In genomic region chr17:76239538-76240274, GRCh38 we compare ENCODE assay signal across 1 cellular context.
TF ChIP-seq lines count a peak whose summit lies in the region.

No MANE protein-coding gene starts in this region.

TF ChIP-seq in HepG2, 621 proteins besides CTCF, POLR2A, EP300 and RAD21 (continued from another document and continues in another):
- TF ChIP-seq TFAP4 (IDR thresholded peaks at IDR 0.05; ENCODE audit: borderline replicate concordance, low read depth), result no peak
- TF ChIP-seq ZNF550 (CRISPR knock-in tag; IDR thresholded peaks at IDR 0.05; ENCODE audit: borderline replicate concordance), result no peak
- no peak for TF ChIP-seq TSC22D2 (CRISPR knock-in tag; IDR thresholded peaks at IDR 0.05; ENCODE audit: borderline replicate concordance)
- TF ChIP-seq, protein P1, sequence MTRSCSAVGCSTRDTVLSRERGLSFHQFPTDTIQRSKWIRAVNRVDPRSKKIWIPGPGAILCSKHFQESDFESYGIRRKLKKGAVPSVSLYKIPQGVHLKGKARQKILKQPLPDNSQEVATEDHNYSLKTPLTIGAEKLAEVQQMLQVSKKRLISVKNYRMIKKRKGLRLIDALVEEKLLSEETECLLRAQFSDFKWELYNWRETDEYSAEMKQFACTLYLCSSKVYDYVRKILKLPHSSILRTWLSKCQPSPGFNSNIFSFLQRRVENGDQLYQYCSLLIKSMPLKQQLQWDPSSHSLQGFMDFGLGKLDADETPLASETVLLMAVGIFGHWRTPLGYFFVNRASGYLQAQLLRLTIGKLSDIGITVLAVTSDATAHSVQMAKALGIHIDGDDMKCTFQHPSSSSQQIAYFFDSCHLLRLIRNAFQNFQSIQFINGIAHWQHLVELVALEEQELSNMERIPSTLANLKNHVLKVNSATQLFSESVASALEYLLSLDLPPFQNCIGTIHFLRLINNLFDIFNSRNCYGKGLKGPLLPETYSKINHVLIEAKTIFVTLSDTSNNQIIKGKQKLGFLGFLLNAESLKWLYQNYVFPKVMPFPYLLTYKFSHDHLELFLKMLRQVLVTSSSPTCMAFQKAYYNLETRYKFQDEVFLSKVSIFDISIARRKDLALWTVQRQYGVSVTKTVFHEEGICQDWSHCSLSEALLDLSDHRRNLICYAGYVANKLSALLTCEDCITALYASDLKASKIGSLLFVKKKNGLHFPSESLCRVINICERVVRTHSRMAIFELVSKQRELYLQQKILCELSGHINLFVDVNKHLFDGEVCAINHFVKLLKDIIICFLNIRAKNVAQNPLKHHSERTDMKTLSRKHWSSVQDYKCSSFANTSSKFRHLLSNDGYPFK (CRISPR knock-in tag; IDR thresholded peaks at IDR 0.05; ENCODE audit: borderline replicate concordance), result no peak
- no peak for TF ChIP-seq SNAPC5 (CRISPR knock-in tag; IDR thresholded peaks at IDR 0.05; ENCODE audit: borderline replicate concordance)
- TF ChIP-seq CEBPG (CRISPR knock-in tag; IDR thresholded peaks at IDR 0.05), result no peak
- no peak for TF ChIP-seq PAXIP1 (CRISPR knock-in tag; conservative IDR thresholded peaks at IDR 0.05)
- TF ChIP-seq ISL2 (CRISPR knock-in tag; IDR thresholded peaks at IDR 0.05), result no peak
- no peak for TF ChIP-seq NCOA5 (CRISPR knock-in tag; IDR thresholded peaks at IDR 0.05)
- no peak for TF ChIP-seq CREB3 (CRISPR knock-in tag; IDR thresholded peaks at IDR 0.05)
- peak; percentile 71; the same call in 1 of the 2 replicates for TF ChIP-seq ZNF30 (CRISPR knock-in tag; IDR thresholded peaks at IDR 0.05)
- TF ChIP-seq ZBTB3 (CRISPR knock-in tag; IDR thresholded peaks at IDR 0.05; ENCODE audit: borderline replicate concordance, low read depth), result no peak
- TF ChIP-seq TBX2 (CRISPR knock-in tag; IDR thresholded peaks at IDR 0.05; ENCODE audit: borderline replicate concordance), result no peak
- peak; percentile 32; the same call in 1 of the 2 replicates for TF ChIP-seq NFKB2 (CRISPR knock-in tag; IDR thresholded peaks at IDR 0.05; ENCODE audit: borderline replicate concordance)
- TF ChIP-seq ZNF207 (IDR thresholded peaks at IDR 0.05; ENCODE audit: borderline replicate concordance), result no peak
- TF ChIP-seq POLR2AphosphoS2 (IDR thresholded peaks at IDR 0.05; ENCODE audit: low read depth, low read length), result no peak
- no peak for TF ChIP-seq ZNF235 (CRISPR knock-in tag; IDR thresholded peaks at IDR 0.05; ENCODE audit: borderline replicate concordance)
- TF ChIP-seq TBL1XR1 (IDR thresholded peaks at IDR 0.05; ENCODE audit: borderline replicate concordance, low read length, partially characterized antibody), result no peak
- no peak for TF ChIP-seq ZSCAN22 (CRISPR knock-in tag; IDR thresholded peaks at IDR 0.05)
- no peak for TF ChIP-seq ZBTB21 (CRISPR knock-in tag; IDR thresholded peaks at IDR 0.05)
- peak; percentile 82 for TF ChIP-seq ZNF777 (CRISPR knock-in tag; IDR thresholded peaks at IDR 0.05)
- no peak for TF ChIP-seq SP140L (CRISPR knock-in tag; IDR thresholded peaks at IDR 0.05; ENCODE audit: borderline replicate concordance)
- TF ChIP-seq ERF (CRISPR knock-in tag; IDR thresholded peaks at IDR 0.05), result no peak
- TF ChIP-seq KDM2A (CRISPR knock-in tag; IDR thresholded peaks at IDR 0.05; ENCODE audit: borderline replicate concordance, low read depth), result no peak
- TF ChIP-seq ZIK1 (CRISPR knock-in tag; IDR thresholded peaks at IDR 0.05; ENCODE audit: borderline replicate concordance, low read depth), result no peak
- TF ChIP-seq ATF2 (CRISPR knock-in tag; IDR thresholded peaks at IDR 0.05), result no peak
- no peak for TF ChIP-seq ELF1 (CRISPR knock-in tag; IDR thresholded peaks at IDR 0.05)
- TF ChIP-seq LCORL (IDR thresholded peaks at IDR 0.05), result no peak
- TF ChIP-seq LCORL (CRISPR knock-in tag; IDR thresholded peaks at IDR 0.05), result 0 out of 2 replicates have a peak, but pooled peaks have one; percentile 39
- TF ChIP-seq GLI4 (CRISPR knock-in tag; IDR thresholded peaks at IDR 0.05; ENCODE audit: borderline replicate concordance), result no peak
- TF ChIP-seq NFYC (CRISPR knock-in tag; IDR thresholded peaks at IDR 0.05), result no peak
- no peak for TF ChIP-seq ZNF784 (CRISPR knock-in tag; IDR thresholded peaks at IDR 0.05; ENCODE audit: borderline replicate concordance)
- TF ChIP-seq ZNF800 (CRISPR knock-in tag; IDR thresholded peaks at IDR 0.05), result 0 out of 2 replicates have a peak, but pooled peaks have one; percentile 35
- no peak for TF ChIP-seq HDAC2 (CRISPR knock-in tag; IDR thresholded peaks at IDR 0.05)
- peak; percentile 73; the same call in 1 of the 2 replicates for TF ChIP-seq RNF2 (conservative IDR thresholded peaks at IDR 0.05; ENCODE audit: low read depth)
- TF ChIP-seq, protein P2, sequence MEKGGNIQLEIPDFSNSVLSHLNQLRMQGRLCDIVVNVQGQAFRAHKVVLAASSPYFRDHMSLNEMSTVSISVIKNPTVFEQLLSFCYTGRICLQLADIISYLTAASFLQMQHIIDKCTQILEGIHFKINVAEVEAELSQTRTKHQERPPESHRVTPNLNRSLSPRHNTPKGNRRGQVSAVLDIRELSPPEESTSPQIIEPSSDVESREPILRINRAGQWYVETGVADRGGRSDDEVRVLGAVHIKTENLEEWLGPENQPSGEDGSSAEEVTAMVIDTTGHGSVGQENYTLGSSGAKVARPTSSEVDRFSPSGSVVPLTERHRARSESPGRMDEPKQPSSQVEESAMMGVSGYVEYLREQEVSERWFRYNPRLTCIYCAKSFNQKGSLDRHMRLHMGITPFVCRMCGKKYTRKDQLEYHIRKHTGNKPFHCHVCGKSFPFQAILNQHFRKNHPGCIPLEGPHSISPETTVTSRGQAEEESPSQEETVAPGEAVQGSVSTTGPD (CRISPR knock-in tag; IDR thresholded peaks at IDR 0.05), result no peak
- TF ChIP-seq, protein P3, sequence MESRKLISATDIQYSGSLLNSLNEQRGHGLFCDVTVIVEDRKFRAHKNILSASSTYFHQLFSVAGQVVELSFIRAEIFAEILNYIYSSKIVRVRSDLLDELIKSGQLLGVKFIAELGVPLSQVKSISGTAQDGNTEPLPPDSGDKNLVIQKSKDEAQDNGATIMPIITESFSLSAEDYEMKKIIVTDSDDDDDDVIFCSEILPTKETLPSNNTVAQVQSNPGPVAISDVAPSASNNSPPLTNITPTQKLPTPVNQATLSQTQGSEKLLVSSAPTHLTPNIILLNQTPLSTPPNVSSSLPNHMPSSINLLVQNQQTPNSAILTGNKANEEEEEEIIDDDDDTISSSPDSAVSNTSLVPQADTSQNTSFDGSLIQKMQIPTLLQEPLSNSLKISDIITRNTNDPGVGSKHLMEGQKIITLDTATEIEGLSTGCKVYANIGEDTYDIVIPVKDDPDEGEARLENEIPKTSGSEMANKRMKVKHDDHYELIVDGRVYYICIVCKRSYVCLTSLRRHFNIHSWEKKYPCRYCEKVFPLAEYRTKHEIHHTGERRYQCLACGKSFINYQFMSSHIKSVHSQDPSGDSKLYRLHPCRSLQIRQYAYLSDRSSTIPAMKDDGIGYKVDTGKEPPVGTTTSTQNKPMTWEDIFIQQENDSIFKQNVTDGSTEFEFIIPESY (CRISPR knock-in tag; IDR thresholded peaks at IDR 0.05), result no peak
- no peak for TF ChIP-seq ZNF281 (CRISPR knock-in tag; IDR thresholded peaks at IDR 0.05; ENCODE audit: borderline replicate concordance)
- no peak for TF ChIP-seq ZNF616 (CRISPR knock-in tag; IDR thresholded peaks at IDR 0.05; ENCODE audit: low read depth)
- 0 out of 2 replicates have a peak, but pooled peaks have one; percentile 9 for TF ChIP-seq MYC (CRISPR knock-in tag; IDR thresholded peaks at IDR 0.05; ENCODE audit: borderline replicate concordance)
- no peak for TF ChIP-seq ZNF296 (CRISPR knock-in tag; conservative IDR thresholded peaks at IDR 0.05)
- no peak for TF ChIP-seq KDM1A (CRISPR knock-in tag; IDR thresholded peaks at IDR 0.05)
- TF ChIP-seq CCDC6 (CRISPR knock-in tag; IDR thresholded peaks at IDR 0.05), result no peak
